ENCODE assay signal across 19 cellular contexts in genomic region chr2:62109554-62109953, GRCh38.
DNase-seq lines count a peak whose midpoint lies in the region; ATAC-seq, FAIRE-seq and TF ChIP-seq lines count a peak whose summit lies in the region.
"Had no signal": no experiment of that assay in that cellular context is flagged by ENCODE, and none has a peak within 500 bp of the region (broad histone marks: within the 10 kb centered on the region; RNA-seq: fewer than 3 reads in every experiment).

No MANE protein-coding gene starts in this region.

- H2BK15ac ChIP-seq in mesendoderm (replicated peaks; ENCODE audit: low read depth): no peak overlapping the region

- no peaks in the 10 kb centered on the region for H3K9me1 ChIP-seq in K562 (ENCODE audit: control insufficient read depth, insufficient read depth, low read length)

- H3K9ac ChIP-seq in HUES48 (ENCODE audit: low read depth, low read length): no peak overlapping the region
- H3K9ac ChIP-seq in K562 (ENCODE audit: insufficient read depth in 1 of 2, low read depth in 2 of 2, low read length in 2 of 2): no peak overlapping the region
- no peak overlapping the region for H3K9ac ChIP-seq in mesendoderm (ENCODE audit: low read length)
- H3K9ac ChIP-seq: BLaER1 had no signal

- H3K4me2 ChIP-seq in K562 (ENCODE audit: insufficient read depth, low read length) (no peak overlapping the region), mesendoderm (ENCODE audit: low read length) (no peak overlapping the region)
- H3K4me2 ChIP-seq: BLaER1, GM23338 had no signal

- no peak overlapping the region for H3K23ac ChIP-seq in mesendoderm (ENCODE audit: low read length)

- 38% methylated on average over 2 of the region's 2 CpGs for WGBS in K562 (ENCODE audit: insufficient coverage, low coverage, missing lambda C conversion rate)
- no CpG with 5 or more reads among the region's 2 CpGs for WGBS in mesendoderm (ENCODE audit: extremely low coverage, insufficient coverage, low lambda C conversion rate)

- H4K5ac ChIP-seq in mesendoderm (ENCODE audit: low read length): no peak overlapping the region

- H3K4me3 ChIP-seq in HUES48 (ENCODE audit: low read depth, low read length): no peak overlapping the region
- no peak overlapping the region for H3K4me3 ChIP-seq in K562
- H3K4me3 ChIP-seq in mesendoderm (ENCODE audit: low read length): no peak overlapping the region
- no peak overlapping the region for H3K4me3 ChIP-seq in BE2C (ENCODE audit: low read depth, low read length)
- H3K4me3 ChIP-seq: BLaER1, GM23338 had no signal

- no peak overlapping the region for H3K56ac ChIP-seq in mesendoderm (ENCODE audit: low read length)

- H3K4ac ChIP-seq in mesendoderm (ENCODE audit: low read depth, low read length): no peak overlapping the region

- no peak for TF ChIP-seq RAD21 in K562 (CRISPR knock-in tag; conservative IDR thresholded peaks at IDR 0.05 in 1 of 2, IDR thresholded peaks at IDR 0.05 in 1 of 2)

- H3K27me3 ChIP-seq in HUES48 (ENCODE audit: control insufficient read depth, insufficient read depth, low read length) (no peaks in the 10 kb centered on the region), K562 (ENCODE audit: control insufficient read depth in 2 of 2, insufficient read depth in 2 of 2, low read length in 2 of 2) (no peaks in the 10 kb centered on the region), mesendoderm (ENCODE audit: insufficient read depth, low read length, poor library complexity) (no peaks in the 10 kb centered on the region), BE2C (no peaks in the 10 kb centered on the region)
- H3K27me3 ChIP-seq: BLaER1 had no signal

- no peaks in the 10 kb centered on the region for H4K20me1 ChIP-seq in K562 (replicated peaks; ENCODE audit: control insufficient read depth, insufficient read depth, low read length)
- H4K20me1 ChIP-seq: BLaER1 had no signal

- H3K36me3 ChIP-seq in HUES48 (ENCODE audit: control insufficient read depth, insufficient read depth, low read length) (no peaks in the 10 kb centered on the region), K562 (ENCODE audit: control insufficient read depth, insufficient read depth, low read length) (no peaks in the 10 kb centered on the region), mesendoderm (ENCODE audit: control insufficient read depth, insufficient read depth, low read length) (no peaks in the 10 kb centered on the region), BE2C (no peaks in the 10 kb centered on the region)
- H3K36me3 ChIP-seq: BLaER1 had no signal

- POLR2A ChIA-PET in K562 (lab: Yijun Ruan, JAX): interaction anchor here (1.2 kb wide), 1 partner anchor 23 kb away, joined by 3 read pairs; no protein-coding TSS in a partner anchor

- intact Hi-C loops in K562 (cut with micrococcal nuclease): no loop called here

- H4K8ac ChIP-seq in mesendoderm (ENCODE audit: low read depth, low read length): no peak overlapping the region

- H3K79me2 ChIP-seq in K562 (ENCODE audit: control insufficient read depth, insufficient read depth, low read length): no peaks in the 10 kb centered on the region
- H3K79me2 ChIP-seq in mesendoderm (ENCODE audit: control insufficient read depth, insufficient read depth, low read length): no peaks in the 10 kb centered on the region

- no peak overlapping the region for H2AK5ac ChIP-seq in mesendoderm (ENCODE audit: low read length)

- H2AFZ ChIP-seq in K562 (ENCODE audit: low read depth, low read length): no peak overlapping the region
- H2AFZ ChIP-seq: GM23338 had no signal

- no peak overlapping the region for H2BK120ac ChIP-seq in mesendoderm (ENCODE audit: low read depth, low read length)

- no peak overlapping the region for H3K18ac ChIP-seq in mesendoderm (ENCODE audit: low read length)

- DNase-seq in K562 (ENCODE audit: extremely low read depth in 1 of 4, low spot score in 3 of 4): no peak
- DNase-seq in mesendoderm: peak; percentile 96
- DNase-seq in NCI-H146 (lab: John Stamatoyannopoulos, UW): no peak
- DNase-seq in BE2C: no peak
- no peak for DNase-seq in NCI-H1092 (lab: John Stamatoyannopoulos, UW)
- DNase-seq: Caco-2; CD4-positive, CD25-positive, alpha-beta regulatory T cell; CD8-positive, alpha-beta T cell; DMS153; DND-41; H9; HFFc6 had no signal

- no peak overlapping the region for H2BK5ac ChIP-seq in mesendoderm (ENCODE audit: low read length)

- in situ Hi-C loops in K562 (cut with MboI): no loop called here

- no peak for FAIRE-seq in K562 (lab: Jason Lieb, UNC)
- FAIRE-seq: G401.6, GM12892 had no signal

- peaks cover 31% of the 10 kb centered on the region for H3K4me1 ChIP-seq in HUES48 (ENCODE audit: control insufficient read depth, insufficient read depth, low read length)
- H3K4me1 ChIP-seq in K562 (replicated peaks in 1 of 2; ENCODE audit: control insufficient read depth in 2 of 2, insufficient read depth in 2 of 2, low read length in 2 of 2): peaks cover 0 to 3% of the 10 kb centered on the region in 2 experiments; a peak in 2 of 5 replicates
- H3K4me1 ChIP-seq in mesendoderm (ENCODE audit: control insufficient read depth, low read depth, low read length): peaks cover 7% of the 10 kb centered on the region
- peaks cover 4% of the 10 kb centered on the region; the same call in 1 of the 2 replicates for H3K4me1 ChIP-seq in BE2C

- H3K9me3 ChIP-seq in HUES48 (ENCODE audit: control insufficient read depth, insufficient read depth, low read length) (no peaks in the 10 kb centered on the region), K562 (replicated peaks; ENCODE audit: control insufficient read depth, insufficient read depth, low read depth, low read length) (no peaks in the 10 kb centered on the region), BE2C (no peaks in the 10 kb centered on the region)
- H3K9me3 ChIP-seq: BLaER1, Caco-2 had no signal

- no peak for TF ChIP-seq POLR2A in K562 (conservative IDR thresholded peaks at IDR 0.05)

- ATAC-seq in K562: no peak
- ATAC-seq: CD8-positive, alpha-beta T cell; GM23338; HCT116 had no signal

- BruUV-seq in K562 (replicated peaks; lab: Mats Ljungman, UMichigan): no TSS peak

- TF ChIP-seq CTCF in K562 (IDR thresholded peaks at IDR 0.05 in 2 of 3, conservative IDR thresholded peaks at IDR 0.05 in 1 of 3; ENCODE audit: insufficient read depth in 2 of 3, low read depth in 1 of 3, low read length in 3 of 3) (no peak), BE2C (IDR thresholded peaks at IDR 0.05; ENCODE audit: low read depth, low read length) (no peak)

- peak overlapping the region; percentile 10 for H3K27ac ChIP-seq in HUES48 (ENCODE audit: low read depth, low read length)
- H3K27ac ChIP-seq in K562 (ENCODE audit: extremely low read depth, low read depth, low read length): no peak overlapping the region
- H3K27ac ChIP-seq in mesendoderm (ENCODE audit: low read depth, low read length): no peak overlapping the region
- H3K27ac ChIP-seq: BLaER1, C4-2B had no signal

- no peak for TF ChIP-seq EP300 in K562 (IDR thresholded peaks at IDR 0.05; ENCODE audit: low read length)

- CTCF ChIA-PET in K562 (lab: Yijun Ruan, JAX; ENCODE audit: low intra/inter-chr PET ratio): no interaction called here

- H3K79me1 ChIP-seq in mesendoderm (ENCODE audit: low read length): no peaks in the 10 kb centered on the region

TF ChIP-seq in K562, 482 proteins besides CTCF, POLR2A, EP300 and RAD21:
- no peak for TF ChIP-seq BCOR (IDR thresholded peaks at IDR 0.05)
- peak; percentile 70 for TF ChIP-seq ATF7 (IDR thresholded peaks at IDR 0.05)
- TF ChIP-seq, protein P1, sequence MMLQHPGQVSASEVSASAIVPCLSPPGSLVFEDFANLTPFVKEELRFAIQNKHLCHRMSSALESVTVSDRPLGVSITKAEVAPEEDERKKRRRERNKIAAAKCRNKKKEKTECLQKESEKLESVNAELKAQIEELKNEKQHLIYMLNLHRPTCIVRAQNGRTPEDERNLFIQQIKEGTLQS (IDR thresholded peaks at IDR 0.05): peak; percentile 71
- TF ChIP-seq, protein P1 (CRISPR knock-in tag; conservative IDR thresholded peaks at IDR 0.05): no peak
- TF ChIP-seq ZNF512 (tag; IDR thresholded peaks at IDR 0.05): no peak
- TF ChIP-seq JUND (IDR thresholded peaks at IDR 0.05; ENCODE audit: borderline replicate concordance, low read depth, low read length): peak; percentile 57; the same call in 1 of the 2 replicates
- TF ChIP-seq JUND (tag; IDR thresholded peaks at IDR 0.05; ENCODE audit: borderline replicate concordance, low read depth, low read length): peak; percentile 38; the same call in 1 of the 3 replicates
